12 cellular contexts compared by ENCODE assay signal in genomic region chr2:239309398-239310245, GRCh38.
DNase-seq lines count a peak whose midpoint lies in the region; ATAC-seq and TF ChIP-seq lines count a peak whose summit lies in the region.
"Had no signal": no experiment of that assay in that cellular context is flagged by ENCODE, and none has a peak within 500 bp of the region (broad histone marks: within the 10 kb centered on the region; RNA-seq: fewer than 3 reads in every experiment).

No MANE protein-coding gene starts in this region.

- H3K27me3 ChIP-seq in AG04450 (ENCODE audit: control insufficient read depth, insufficient read depth, low read length) = no peaks in the 10 kb centered on the region
- no peaks in the 10 kb centered on the region for H3K27me3 ChIP-seq in left ventricle myocardium inferior (ENCODE audit: low read depth)

- H3K27ac ChIP-seq in AG04450 (ENCODE audit: low read depth, low read length) = peak overlapping the region; percentile 86
- peak overlapping the region; percentile 89 for H3K27ac ChIP-seq in left ventricle myocardium inferior (replicated peaks)

- TF ChIP-seq CTCF in AG04450 (IDR thresholded peaks at IDR 0.05; ENCODE audit: low read depth, low read length) (no peak), WI38 (IDR thresholded peaks at IDR 0.05; ENCODE audit: low read depth, low read length) (no peak), left ventricle myocardium inferior (IDR thresholded peaks at IDR 0.05; ENCODE audit: borderline replicate concordance) (no peak)

- CTCF ChIA-PET in AG04450 (lab: Charles Lee) = interaction anchor here (0.9 kb wide), 1 partner anchor 166 kb away, joined by 4 read pairs; no protein-coding TSS in a partner anchor

- H3K36me3 ChIP-seq in left ventricle myocardium inferior = no peaks in the 10 kb centered on the region

- H3K4me1 ChIP-seq in left ventricle myocardium inferior = peaks cover 95% of the 10 kb centered on the region

- intact Hi-C loops in left ventricle myocardium inferior (cut with micrococcal nuclease) = no loop called here
- intact Hi-C loops in sciatic nerve (cut with DNase I) = no loop called here

- POLR2A ChIA-PET in AG04450 (lab: Yijun Ruan, JAX) = interaction anchor here (1.0 kb wide), 1 partner anchor 19 kb away, joined by 6 read pairs; no protein-coding TSS in a partner anchor

- DNase-seq in AG04450 (ENCODE audit: low read depth, low spot score) (no peak), left ventricle myocardium inferior (no peak), sciatic nerve (ENCODE audit: low spot score) (peak; percentile 57), GM19238 (ENCODE audit: insufficient read length, low spot score) (no peak), activated gamma-delta T cell treated with Interleukin-2 at 50 U/mL for 16 hours (no peak)
- no peak for DNase-seq in activated CD4-positive, alpha-beta T cell treated with anti-CD3 and anti-CD28 coated beads for 4 hours
- DNase-seq: CD4-positive, alpha-beta memory T cell; effector memory CD4-positive, alpha-beta T cell; NCI-H146; RPMI8226 had no signal

- peak overlapping the region; percentile 57 for H3K4me3 ChIP-seq in AG04450 (ENCODE audit: low read depth, low read length)
- peak overlapping the region; percentile 45 for H3K4me3 ChIP-seq in WI38 (ENCODE audit: low read depth, low read length)
- H3K4me3 ChIP-seq in left ventricle myocardium inferior = peak overlapping the region; percentile 66

- H3K9me3 ChIP-seq in AG04450 (ENCODE audit: control insufficient read depth, insufficient read depth, low read length) (peaks cover 7% of the 10 kb centered on the region; the same call in 1 of the 2 replicates), left ventricle myocardium inferior (replicated peaks) (no peaks in the 10 kb centered on the region)

- ATAC-seq in sciatic nerve = peak; percentile 7
- no peak for ATAC-seq in HG03159 (IDR thresholded peaks at IDR 0.05; ENCODE audit: unreplicated experiment)
